In the genomic region with DNA sequence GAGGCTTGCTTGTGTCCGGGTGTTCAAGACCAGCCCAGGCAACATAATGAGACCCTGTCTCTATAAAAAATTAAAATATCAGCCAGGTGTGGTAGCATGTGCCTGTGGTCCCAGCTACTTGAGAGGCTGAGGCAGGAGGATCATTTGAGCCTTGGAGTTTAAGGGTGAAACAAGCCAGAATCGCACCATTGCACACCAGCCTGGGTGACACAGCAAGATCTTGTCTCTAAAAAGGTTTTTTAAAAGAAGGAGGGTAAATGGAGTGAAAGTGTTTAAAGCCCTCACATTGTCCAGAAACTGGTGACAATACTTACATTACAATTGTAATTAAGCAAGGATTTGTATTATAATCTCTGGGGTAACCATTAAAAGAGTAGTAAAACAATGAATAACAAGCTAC, we compare ENCODE assay signal across 22 cellular contexts.
DNase-seq lines count a peak whose midpoint lies in the region; ATAC-seq, FAIRE-seq and TF ChIP-seq lines count a peak whose summit lies in the region.
"Had no signal": no experiment of that assay in that cellular context is flagged by ENCODE, and none has a peak within 500 bp of the region (broad histone marks: within the 10 kb centered on the region; RNA-seq: fewer than 3 reads in every experiment).

No MANE protein-coding gene starts in this region.

- H3K36me3 ChIP-seq in GM23338 (ENCODE audit: insufficient read depth) (no peaks in the 10 kb centered on the region), K562 (ENCODE audit: control insufficient read depth, insufficient read depth, low read length) (no peaks in the 10 kb centered on the region)
- H3K36me3 ChIP-seq: BLaER1 treated with 17β-estradiol and CSF1 and Interleukin-3, amounts not matched to agents 10 nM and 100 nM had no signal

- H3K79me2 ChIP-seq in GM23338 (replicated peaks; ENCODE audit: insufficient read depth) (no peaks in the 10 kb centered on the region), K562 (ENCODE audit: control insufficient read depth, insufficient read depth, low read length) (no peaks in the 10 kb centered on the region)

- no peak overlapping the region for H3K9ac ChIP-seq in K562 (ENCODE audit: insufficient read depth in 1 of 2, low read depth in 2 of 2, low read length in 2 of 2)
- H3K9ac ChIP-seq: BLaER1 treated with 17β-estradiol and CSF1 and Interleukin-3, amounts not matched to agents 10 nM and 100 nM had no signal

- BruUV-seq in K562 (replicated peaks; lab: Mats Ljungman, UMichigan) = no TSS peak

- intact Hi-C loops in K562 (cut with micrococcal nuclease) = no loop called here

- in situ Hi-C loops in K562 (cut with MboI) = no loop called here

- H3K4me3 ChIP-seq in GM23338 (no peak overlapping the region), K562 (no peak overlapping the region)
- H3K4me3 ChIP-seq: A549; BLaER1 treated with 17β-estradiol and CSF1 and Interleukin-3, amounts not matched to agents 10 nM and 100 nM had no signal

- POLR2A ChIA-PET in K562 (lab: Yijun Ruan, JAX) = interaction anchor here (0.7 kb wide), 1 partner anchor 50 kb away, joined by 3 read pairs; no protein-coding TSS in a partner anchor

- TF ChIP-seq CTCF in GM23338 (conservative IDR thresholded peaks at IDR 0.05; ENCODE audit: low read depth in 2 of 2) = no peak
- TF ChIP-seq CTCF in K562 (IDR thresholded peaks at IDR 0.05 in 2 of 3, conservative IDR thresholded peaks at IDR 0.05 in 1 of 3; ENCODE audit: insufficient read depth in 2 of 3, low read depth in 1 of 3, low read length in 3 of 3) = no peak; a peak in 1 of 6 replicates
- TF ChIP-seq CTCF in progenitor cell of endocrine pancreas (IDR thresholded peaks at IDR 0.05; ENCODE audit: unreplicated experiment) = no peak

- no peak for ATAC-seq in GM23338
- peak; percentile 67 for ATAC-seq in K562
- ATAC-seq in GM18519 (IDR thresholded peaks at IDR 0.05; ENCODE audit: low FRiP score, unreplicated experiment) = no peak
- ATAC-seq: A549; CD8-positive, alpha-beta T cell had no signal

- peak overlapping the region; percentile 30 for H3K27ac Mint-ChIP-seq in GM23338
- H3K27ac Mint-ChIP-seq in progenitor cell of endocrine pancreas = peak overlapping the region; percentile 27
- H3K27ac Mint-ChIP-seq: B cell; CD4-positive, alpha-beta T cell; CD8-positive, alpha-beta T cell had no signal

- peak; percentile 67 for FAIRE-seq in K562 (lab: Jason Lieb, UNC)
- FAIRE-seq: A549, G401.6, GM12891 had no signal

- H3K36me3 Mint-ChIP-seq in GM23338 (ENCODE audit: low read depth) = no peaks in the 10 kb centered on the region
- H3K36me3 Mint-ChIP-seq in progenitor cell of endocrine pancreas (ENCODE audit: insufficient read depth) = no peaks in the 10 kb centered on the region
- H3K36me3 Mint-ChIP-seq: CD8-positive, alpha-beta T cell had no signal

- H3F3A ChIP-seq in GM23338 (replicated peaks; ENCODE audit: low read depth) = no peaks in the 10 kb centered on the region

- TF ChIP-seq POLR2A in K562 (conservative IDR thresholded peaks at IDR 0.05) = no peak
- TF ChIP-seq POLR2A in erythroblast (IDR thresholded peaks at IDR 0.05; ENCODE audit: low read length) = no peak

- no peaks in the 10 kb centered on the region for H3K9me3 ChIP-seq in K562 (replicated peaks; ENCODE audit: control insufficient read depth, insufficient read depth, low read depth, low read length)
- H3K9me3 ChIP-seq: A549; BLaER1 treated with 17β-estradiol and CSF1 and Interleukin-3, amounts not matched to agents 10 nM and 100 nM; Caco-2 had no signal

- H3K27me3 Mint-ChIP-seq in GM23338 (ENCODE audit: insufficient read depth, low read depth, poor library complexity) (no peaks in the 10 kb centered on the region), progenitor cell of endocrine pancreas (no peaks in the 10 kb centered on the region)
- H3K27me3 Mint-ChIP-seq: B cell; CD4-positive, alpha-beta T cell had no signal

- H3K27ac ChIP-seq in GM23338 (ENCODE audit: low read depth) = no peak overlapping the region
- no peak overlapping the region for H3K27ac ChIP-seq in K562 (ENCODE audit: extremely low read depth, low read depth, low read length)
- H3K27ac ChIP-seq: 22Rv1; A549; BLaER1 treated with 17β-estradiol and CSF1 and Interleukin-3, amounts not matched to agents 10 nM and 100 nM; C4-2B had no signal

- no peaks in the 10 kb centered on the region for H3K9me2 ChIP-seq in GM23338 (ENCODE audit: insufficient read depth)

- H4K20me1 ChIP-seq in GM23338 (replicated peaks; ENCODE audit: insufficient read depth) (no peaks in the 10 kb centered on the region), K562 (replicated peaks; ENCODE audit: control insufficient read depth, insufficient read depth, low read length) (no peaks in the 10 kb centered on the region)
- H4K20me1 ChIP-seq: BLaER1 treated with 17β-estradiol and CSF1 and Interleukin-3, amounts not matched to agents 10 nM and 100 nM had no signal

- CTCF ChIA-PET in K562 (lab: Yijun Ruan, JAX; ENCODE audit: low intra/inter-chr PET ratio) = interaction anchor here (0.6 kb wide), 1 partner anchor 10 kb away, joined by 5 read pairs; no protein-coding TSS in a partner anchor

- no peaks in the 10 kb centered on the region for H3K9me3 Mint-ChIP-seq in GM23338
- no peaks in the 10 kb centered on the region for H3K9me3 Mint-ChIP-seq in progenitor cell of endocrine pancreas (ENCODE audit: low read depth)
- H3K9me3 Mint-ChIP-seq: CD4-positive, alpha-beta T cell; CD8-positive, alpha-beta T cell had no signal

- H3K4me3 Mint-ChIP-seq in GM23338 (no peak overlapping the region), progenitor cell of endocrine pancreas (ENCODE audit: low read depth) (no peak overlapping the region)
- H3K4me3 Mint-ChIP-seq: B cell; CD4-positive, alpha-beta T cell; CD8-positive, alpha-beta T cell had no signal

- peaks cover 26% of the 10 kb centered on the region for H3K4me1 Mint-ChIP-seq in GM23338
- H3K4me1 Mint-ChIP-seq in progenitor cell of endocrine pancreas (ENCODE audit: low read depth) = peaks cover 12% of the 10 kb centered on the region
- H3K4me1 Mint-ChIP-seq: B cell had no signal

- H3K9me1 ChIP-seq in K562 (ENCODE audit: control insufficient read depth, insufficient read depth, low read length) = no peaks in the 10 kb centered on the region

- DNase-seq in GM23338 (ENCODE audit: low spot score) (no peak), K562 (ENCODE audit: extremely low read depth in 1 of 4, low spot score in 3 of 4) (peak in 1 of 4 experiments; percentile 22), erythroblast (lab: John Stamatoyannopoulos, UW) (peak; percentile 8), progenitor cell of endocrine pancreas (ENCODE audit: low spot score, unreplicated experiment) (no peak), NCI-H2171 (lab: John Stamatoyannopoulos, UW) (no peak), dedifferentiated amniotic fluid mesenchymal stem cell (ENCODE audit: extremely low spot score) (no peak), hepatic stellate cell (ENCODE audit: low spot score) (no peak)
- DNase-seq: AML-193; Caco-2; Calu3; CD4-positive, alpha-beta T cell; CD8-positive, alpha-beta T cell; DMS79 treated with DMSO at 0.1 percent for 48 hours; GF-D8 had no signal

- H3K27me3 ChIP-seq in GM23338 (ENCODE audit: insufficient read depth) (no peaks in the 10 kb centered on the region), K562 (ENCODE audit: control insufficient read depth in 2 of 2, insufficient read depth in 2 of 2, low read length in 2 of 2) (peaks cover 2 to 5% of the 10 kb centered on the region in 2 experiments; a peak in 1 of 5 replicates)
- H3K27me3 ChIP-seq: BLaER1 treated with 17β-estradiol and CSF1 and Interleukin-3, amounts not matched to agents 10 nM and 100 nM had no signal

- no peak overlapping the region for H2AFZ ChIP-seq in GM23338
- H2AFZ ChIP-seq in K562 (ENCODE audit: low read depth, low read length) = no peak overlapping the region

- 9% methylated on average over 2 of the region's 2 CpGs for WGBS in K562 (ENCODE audit: insufficient coverage, low coverage, missing lambda C conversion rate)

- peaks cover 22% of the 10 kb centered on the region for H3K4me1 ChIP-seq in GM23338 (ENCODE audit: insufficient read depth)
- peaks cover 0 to 3% of the 10 kb centered on the region in 2 experiments; a peak in 1 of 5 replicates for H3K4me1 ChIP-seq in K562 (replicated peaks in 1 of 2; ENCODE audit: control insufficient read depth in 2 of 2, insufficient read depth in 2 of 2, low read length in 2 of 2)
- H3K4me1 ChIP-seq: A549; BLaER1 treated with 17β-estradiol and CSF1 and Interleukin-3, amounts not matched to agents 10 nM and 100 nM; Caco-2 had no signal

- TF ChIP-seq RAD21 in K562 (CRISPR knock-in tag; conservative IDR thresholded peaks at IDR 0.05 in 1 of 2, IDR thresholded peaks at IDR 0.05 in 1 of 2) = no peak

- H3K4me2 ChIP-seq in GM23338 (no peak overlapping the region), K562 (ENCODE audit: insufficient read depth, low read length) (peak overlapping the region; percentile 14; the same call in 1 of the 2 replicates)
- H3K4me2 ChIP-seq: A549; BLaER1 treated with 17β-estradiol and CSF1 and Interleukin-3, amounts not matched to agents 10 nM and 100 nM had no signal

- no peak for TF ChIP-seq EP300 in K562 (IDR thresholded peaks at IDR 0.05; ENCODE audit: low read length)

TF ChIP-seq in GM23338, 12 proteins besides CTCF, POLR2A, EP300 and RAD21:
- TF ChIP-seq JUNB (IDR thresholded peaks at IDR 0.05; ENCODE audit: unreplicated experiment) (no peak), EZH2 (IDR thresholded peaks at IDR 0.05; ENCODE audit: low read depth, unreplicated experiment) (no peak), CREB1 (CRISPR knock-in tag; IDR thresholded peaks at IDR 0.05; ENCODE audit: low read depth) (no peak), STAT1 (IDR thresholded peaks at IDR 0.05; ENCODE audit: unreplicated experiment) (no peak)

TF ChIP-seq in K562, 482 proteins besides CTCF, POLR2A, EP300 and RAD21 (continues in another document):
- TF ChIP-seq ZNF316 (IDR thresholded peaks at IDR 0.05) (peak; percentile 55; the same call in 1 of the 2 replicates), DPF2 (IDR thresholded peaks at IDR 0.05) (peak; percentile 46; the same call in 1 of the 2 replicates), CREB1 (IDR thresholded peaks at IDR 0.05) (no peak), CREB1 (CRISPR knock-in tag; IDR thresholded peaks at IDR 0.05) (no peak), CHD2 (IDR thresholded peaks at IDR 0.05; ENCODE audit: low read depth, low read length) (no peak), ZNF431 (CRISPR knock-in tag; IDR thresholded peaks at IDR 0.05) (no peak), CREM (IDR thresholded peaks at IDR 0.05; ENCODE audit: low read depth) (no peak), NFE2 (IDR thresholded peaks at IDR 0.05; ENCODE audit: low read depth) (peak; percentile 82), FOXJ2 (tag; IDR thresholded peaks at IDR 0.05) (no peak), TGIF2 (CRISPR knock-in tag; IDR thresholded peaks at IDR 0.05) (no peak), ZC3H4 (CRISPR knock-in tag; IDR thresholded peaks at IDR 0.05; ENCODE audit: borderline replicate concordance) (no peak), EWSR1 (IDR thresholded peaks at IDR 0.05; ENCODE audit: borderline replicate concordance, low read depth, partially characterized antibody) (no peak), ZNF79 (CRISPR knock-in tag; IDR thresholded peaks at IDR 0.05; ENCODE audit: low read depth) (no peak), SAFB2 (IDR thresholded peaks at IDR 0.05; ENCODE audit: borderline replicate concordance, low read depth, low read length, severe bottlenecking) (no peak), ZNF561 (CRISPR knock-in tag; conservative IDR thresholded peaks at IDR 0.05) (no peak)

Comparison
In these comparisons a context has a peak if more than half of its experiments do, and no peak if none do; other contexts are left out.
1. DNase-seq: peak in erythroblast (2 of 2); none in GM23338 (single experiment), progenitor cell of endocrine pancreas (single experiment), NCI-H2171 (single experiment), dedifferentiated amniotic fluid mesenchymal stem cell (single experiment) and hepatic stellate cell (single experiment).